Comparison of ENCODE assay signal across 16 cellular contexts in genomic region chr16:3454093-3454492, GRCh38. TPM values are rescaled to one million over a fixed set of nuclear protein-coding genes. Genes with fewer than 3 reads are reported as not detected.
A peak's percentile ranks its signal among the peaks of the same experiment; 100 is the strongest.
DNase-seq lines count a peak whose midpoint lies in the region; ATAC-seq and TF ChIP-seq lines count a peak whose summit lies in the region.
"Had no signal": no experiment of that assay in that cellular context is flagged by ENCODE, and none has a peak within 500 bp of the region (broad histone marks: within the 10 kb centered on the region; RNA-seq: fewer than 3 reads in every experiment).

No MANE protein-coding gene starts in this region.

- H3K27me3 Mint-ChIP-seq in CD4-positive, CD25-positive, alpha-beta regulatory T cell = no peaks in the 10 kb centered on the region
- H3K27me3 Mint-ChIP-seq in WTC11 (ENCODE audit: low read depth) (no peaks in the 10 kb centered on the region; the same call in 1 of the 2 replicates), nephron (ENCODE audit: low read depth) (no peaks in the 10 kb centered on the region)
- H3K27me3 Mint-ChIP-seq: activated B cell treated with CpG ODN at 0.5 μM for 24 hours had no signal

- no peak overlapping the region for H3K27ac Mint-ChIP-seq in CD4-positive, CD25-positive, alpha-beta regulatory T cell
- 0 out of 2 replicates have a peak overlapping the region, but pooled peaks have one; percentile 8 for H3K27ac Mint-ChIP-seq in WTC11
- peak overlapping the region; percentile 8 to 29 (median 26) for H3K27ac Mint-ChIP-seq in nephron
- H3K27ac Mint-ChIP-seq: neural progenitor cell had no signal

- H3K4me3 Mint-ChIP-seq in CD4-positive, CD25-positive, alpha-beta regulatory T cell = peak overlapping the region; percentile 1 to 92 (median 74)
- no peak overlapping the region for H3K4me3 Mint-ChIP-seq in WTC11
- H3K4me3 Mint-ChIP-seq in nephron = peak overlapping the region; percentile 43 to 70 (median 56)
- H3K4me3 Mint-ChIP-seq: activated B cell treated with CpG ODN at 0.5 μM for 24 hours, neural progenitor cell had no signal

- no peak overlapping the region for H3K4me3 ChIP-seq in CD4-positive, CD25-positive, alpha-beta regulatory T cell (ENCODE audit: low read depth, low read length)
- H3K4me3 ChIP-seq: lung, neural progenitor cell had no signal

- H3K9me3 ChIP-seq in CD4-positive, CD25-positive, alpha-beta regulatory T cell (ENCODE audit: control insufficient read depth in 2 of 2, low read length in 2 of 2) = no peaks in the 10 kb centered on the region

- CTCF ChIA-PET in WTC11 (lab: Charles Lee) = interaction anchor here (0.6 kb wide), 1 partner anchor 53 kb away, joined by 3 read pairs; no protein-coding TSS in a partner anchor

- peaks cover 13% of the 10 kb centered on the region for H3K36me3 ChIP-seq in CD4-positive, CD25-positive, alpha-beta regulatory T cell (ENCODE audit: control insufficient read depth, insufficient read depth, low read length)
- H3K36me3 ChIP-seq: neural progenitor cell had no signal

- POLR2A ChIA-PET in WTC11 (lab: Charles Lee) = no interaction called here

- no peak for ATAC-seq in CD4-positive, CD25-positive, alpha-beta regulatory T cell (ENCODE audit: low read depth in 2 of 2)
- ATAC-seq in WTC11 (peak; percentile 10), HG02840 (IDR thresholded peaks at IDR 0.05; ENCODE audit: low FRiP score, unreplicated experiment) (no peak)
- ATAC-seq: foreskin keratinocyte had no signal

- TF ChIP-seq CTCF in WTC11 (IDR thresholded peaks at IDR 0.05) = no peak
- no peak for TF ChIP-seq CTCF in nephron (IDR thresholded peaks at IDR 0.05; ENCODE audit: unreplicated experiment in 3 of 3)
- no peak for TF ChIP-seq CTCF in GM13976 (IDR thresholded peaks at IDR 0.05; ENCODE audit: borderline replicate concordance, control extremely low read depth, extremely low read depth, insufficient read depth, missing control alignments)

- H3K4me1 ChIP-seq in CD4-positive, CD25-positive, alpha-beta regulatory T cell (ENCODE audit: control insufficient read depth, insufficient read depth, low read length, poor library complexity, severe bottlenecking) = peaks cover 16% of the 10 kb centered on the region
- H3K4me1 ChIP-seq: foreskin keratinocyte had no signal

- no peaks in the 10 kb centered on the region for H3K9me3 Mint-ChIP-seq in CD4-positive, CD25-positive, alpha-beta regulatory T cell
- H3K9me3 Mint-ChIP-seq in WTC11 = peaks cover 12% of the 10 kb centered on the region
- no peaks in the 10 kb centered on the region for H3K9me3 Mint-ChIP-seq in nephron
- H3K9me3 Mint-ChIP-seq: activated B cell treated with CpG ODN at 0.5 μM for 24 hours, neural progenitor cell had no signal

- H3K36me3 Mint-ChIP-seq in CD4-positive, CD25-positive, alpha-beta regulatory T cell = peaks cover 16% of the 10 kb centered on the region
- H3K36me3 Mint-ChIP-seq in WTC11 (peaks cover 20% of the 10 kb centered on the region), nephron (ENCODE audit: low read depth) (peaks cover 16% of the 10 kb centered on the region)

- no peaks in the 10 kb centered on the region for H3K27me3 ChIP-seq in CD4-positive, CD25-positive, alpha-beta regulatory T cell (ENCODE audit: control insufficient read depth, insufficient read depth, low read length)
- H3K27me3 ChIP-seq: foreskin keratinocyte, neural progenitor cell had no signal

- H3K4me1 Mint-ChIP-seq in CD4-positive, CD25-positive, alpha-beta regulatory T cell = peaks cover 7 to 27% (median 14%) of the 10 kb centered on the region in 4 donors
- H3K4me1 Mint-ChIP-seq in WTC11 (peaks cover 7% of the 10 kb centered on the region), nephron (peaks cover 21% of the 10 kb centered on the region)

- DNase-seq in CD4-positive, CD25-positive, alpha-beta regulatory T cell = no peak
- peak; percentile 41 for DNase-seq in ELR (ENCODE audit: low read depth)
- no peak for DNase-seq in WTC11 (ENCODE audit: low spot score)
- no peak for DNase-seq in NCI-H1417 (lab: John Stamatoyannopoulos, UW)
- no peak for DNase-seq in GM13976 (ENCODE audit: low spot score)
- DNase-seq: activated B cell treated with CpG ODN at 0.5 μM for 24 hours, anterior cingulate cortex, NCI-H526 treated with DMSO at 0.1 percent for 48 hours, retina, SW 1271 had no signal

- in situ Hi-C loops in GM13976 (cut with MboI; ENCODE audit: low sequenced_read_pairs, unreplicated experiment) = no loop called here

- no peak overlapping the region for H3K27ac ChIP-seq in CD4-positive, CD25-positive, alpha-beta regulatory T cell (ENCODE audit: insufficient read depth, low read length, poor library complexity, severe bottlenecking)
- H3K27ac ChIP-seq: foreskin keratinocyte, neural progenitor cell had no signal

TF ChIP-seq in WTC11, 78 proteins besides CTCF, POLR2A, EP300 and RAD21:
- TF ChIP-seq MYBL2 (CRISPR knock-in tag; IDR thresholded peaks at IDR 0.05) (no peak), NR1H2 (CRISPR knock-in tag; IDR thresholded peaks at IDR 0.05) (no peak), ZMAT4 (CRISPR knock-in tag; IDR thresholded peaks at IDR 0.05) (no peak), ZNF281 (CRISPR knock-in tag; IDR thresholded peaks at IDR 0.05) (no peak), FOXJ3 (CRISPR knock-in tag; IDR thresholded peaks at IDR 0.05; ENCODE audit: borderline replicate concordance) (no peak), ZNF138 (CRISPR knock-in tag; conservative IDR thresholded peaks at IDR 0.05) (no peak)

RNA-seq across cellular contexts. Expression of gene NAA60, which starts 10.6 kb away (rescaled TPM):
- total RNA-seq in CD4-positive, CD25-positive, alpha-beta regulatory T cell = 48.9 TPM
- 10 to 100 TPM; 38.8 to 50.0 (median 43.8) TPM for polyA plus RNA-seq in CD4-positive, CD25-positive, alpha-beta regulatory T cell
- 44.8 to 50.3 TPM (median 46.4 TPM) in 3 replicates for total RNA-seq in WTC11 (2021)

RNA-seq across cellular contexts. Expression of gene ZNF597, which starts 10.8 kb away (rescaled TPM):
- 4.7 TPM for total RNA-seq in CD4-positive, CD25-positive, alpha-beta regulatory T cell
- 1 to 10 TPM; 1.5 to 2.3 (median 1.9) TPM for polyA plus RNA-seq in CD4-positive, CD25-positive, alpha-beta regulatory T cell
- 1.3 to 2.2 TPM (median 1.4 TPM) in 3 replicates for total RNA-seq in WTC11 (2021)

RNA-seq across cellular contexts. Expression of gene C16orf90, which starts 41.2 kb away (rescaled TPM):
- not detected for total RNA-seq in CD4-positive, CD25-positive, alpha-beta regulatory T cell
- not detected for polyA plus RNA-seq in CD4-positive, CD25-positive, alpha-beta regulatory T cell
- total RNA-seq in WTC11 (2021) = not detected in 3 replicates
- total RNA-seq: activated B cell treated with CpG ODN at 0.5 μM for 24 hours, foreskin keratinocyte, lung, subcutaneous adipose tissue had no signal
- polyA plus RNA-seq: foreskin keratinocyte, lung had no signal

RNA-seq across cellular contexts. Expression of gene CLUAP1, which starts 46.7 kb away (rescaled TPM):
- 11.3 TPM for total RNA-seq in CD4-positive, CD25-positive, alpha-beta regulatory T cell
- 10 to 100 TPM; 20.6 to 35.1 (median 21.3) TPM for polyA plus RNA-seq in CD4-positive, CD25-positive, alpha-beta regulatory T cell
- total RNA-seq in WTC11 (2021) = 11.1 to 13.7 TPM (median 12.6 TPM) in 3 replicates

RNA-seq across cellular contexts. Expression of gene ZNF174, which starts 53.1 kb away (rescaled TPM):
- 5.4 TPM for total RNA-seq in CD4-positive, CD25-positive, alpha-beta regulatory T cell
- polyA plus RNA-seq in CD4-positive, CD25-positive, alpha-beta regulatory T cell = 10 to 100 TPM; 10.5 to 18.4 (median 16.1) TPM
- total RNA-seq in WTC11 (2021) = 11.3 to 13.8 TPM (median 11.7 TPM) in 3 replicates

Comparison
In these comparisons a context has a peak if more than half of its experiments do, and no peak if none do; other contexts are left out.
1. H3K27ac Mint-ChIP-seq: peak in WTC11 (single experiment) and nephron (3 of 3); none in CD4-positive, CD25-positive, alpha-beta regulatory T cell (0 of 3).